Comparison of ENCODE assay signal across 8 cellular contexts in the genomic region with DNA sequence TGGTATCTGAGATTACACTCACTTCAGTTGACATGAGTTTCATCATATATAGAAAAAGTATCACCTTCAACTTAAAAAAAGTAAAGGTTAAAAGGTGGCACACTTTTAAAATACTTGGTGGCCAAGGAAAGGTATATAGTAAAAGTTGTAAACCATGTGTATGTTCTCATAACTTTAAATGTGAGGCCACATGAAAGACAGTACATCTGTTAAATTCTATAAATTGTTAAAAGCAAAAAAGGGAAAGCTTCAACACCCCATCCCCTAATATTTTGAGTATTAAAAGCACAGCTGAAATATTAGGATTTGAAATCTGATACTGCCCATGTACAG. TPM values are rescaled to one million over a fixed set of nuclear protein-coding genes. Genes with fewer than 3 reads are reported as not detected.
DNase-seq lines count a peak whose midpoint lies in the region; ATAC-seq, FAIRE-seq and TF ChIP-seq lines count a peak whose summit lies in the region.

No MANE protein-coding gene starts in this region.

- H3K4me1 ChIP-seq in transverse colon, result peaks cover 15 to 51% (median 45%) of the 10 kb centered on the region in 4 donors

- CTCF ChIA-PET in GM10248 (lab: Yijun Ruan, JAX), result interaction anchor here (1.0 to 2.4 kb wide), 6 partner anchors 9 to 487 kb away, joined by 3 to 10 read pairs (median 3); no protein-coding TSS in a partner anchor

- H3K27me3 Mint-ChIP-seq in activated T-cell treated with anti-CD3 and anti-CD28 coated beads, Interleukin-2, amount 50 U/mL, for 4 hours (ENCODE audit: low read depth), result no peaks in the 10 kb centered on the region
- H3K27me3 Mint-ChIP-seq in memory B cell, result no peaks in the 10 kb centered on the region

- no peak for DNase-seq in activated T-cell treated with anti-CD3 and anti-CD28 coated beads, Interleukin-2, amount 50 U/mL, for 4 hours
- no peak for DNase-seq in activated T-cell treated with anti-CD3 and anti-CD28 coated beads, Interleukin-2, amount 50 U/mL, for 48 hours
- DNase-seq in astrocyte of the cerebellum (ENCODE audit: low read depth) (no peak), memory B cell (ENCODE audit: low spot score in 2 of 2) (no peak), transverse colon (no peak), GM10248 (ENCODE audit: extremely low spot score) (no peak), urothelium cell line (ENCODE audit: low spot score) (no peak)
- DNase-seq in NK-92 treated with Interleukin-12 subunit alpha and Interleukin-12 subunit beta, amount 100 ng/mL, for 24 hours (lab: John Stamatoyannopoulos, UW), result no peak

- H3K27ac Mint-ChIP-seq in memory B cell, result peak overlapping the region; percentile 90

- peaks cover 43% of the 10 kb centered on the region for H3K36me3 Mint-ChIP-seq in activated T-cell treated with anti-CD3 and anti-CD28 coated beads, Interleukin-2, amount 50 U/mL, for 4 hours (ENCODE audit: insufficient read depth)
- H3K36me3 Mint-ChIP-seq in memory B cell, result peaks cover 25% of the 10 kb centered on the region

- TF ChIP-seq CTCF in astrocyte of the cerebellum (IDR thresholded peaks at IDR 0.05; ENCODE audit: low read depth, low read length, missing control alignments) (no peak), transverse colon (IDR thresholded peaks at IDR 0.05) (no peak), GM10248 (IDR thresholded peaks at IDR 0.05; ENCODE audit: control extremely low read depth, extremely low read depth, low read depth, missing control alignments) (no peak)

- H3K27ac ChIP-seq in transverse colon, result peak overlapping the region; percentile 98 to 100 (median 99)

- no peaks in the 10 kb centered on the region for H3K9me3 ChIP-seq in transverse colon

- intact Hi-C loops in transverse colon (cut with DNase I; ENCODE audit: low total_unique reads), result loop anchor here (5.0 kb wide), 1 partner anchor 62 kb away; no protein-coding TSS in a partner anchor

- POLR2A ChIA-PET in GM10248 (lab: Yijun Ruan, JAX), result interaction anchor here (0.7 to 1.1 kb wide), 2 partner anchors 120 to 351 kb away, joined by 3 to 4 read pairs; no protein-coding TSS in a partner anchor

- no peak for TF ChIP-seq POLR2A in transverse colon (IDR thresholded peaks at IDR 0.05)

- H3K4me3 Mint-ChIP-seq in activated T-cell treated with anti-CD3 and anti-CD28 coated beads, Interleukin-2, amount 50 U/mL, for 4 hours, result peak overlapping the region; percentile 95
- peak overlapping the region; percentile 80 for H3K4me3 Mint-ChIP-seq in memory B cell

- no peak for FAIRE-seq in urothelium cell line (lab: Jason Lieb, UNC)

- no peak for TF ChIP-seq EP300 in transverse colon (IDR thresholded peaks at IDR 0.05; ENCODE audit: low read depth)

- H3K4me1 Mint-ChIP-seq in activated T-cell treated with anti-CD3 and anti-CD28 coated beads, Interleukin-2, amount 50 U/mL, for 4 hours (ENCODE audit: low read depth), result peaks cover 69% of the 10 kb centered on the region
- H3K4me1 Mint-ChIP-seq in memory B cell, result peaks cover 42% of the 10 kb centered on the region

- H3K36me3 ChIP-seq in transverse colon, result peaks cover 0 to 23% (median 5%) of the 10 kb centered on the region in 4 donors

- H3K9me3 Mint-ChIP-seq in activated T-cell treated with anti-CD3 and anti-CD28 coated beads, Interleukin-2, amount 50 U/mL, for 4 hours, result no peaks in the 10 kb centered on the region
- H3K9me3 Mint-ChIP-seq in memory B cell, result no peaks in the 10 kb centered on the region

- no peak for ATAC-seq in activated T-cell treated with anti-CD3 and anti-CD28 coated beads, Interleukin-2, amount 50 U/mL, for 4 hours
- ATAC-seq in memory B cell (ENCODE audit: low read depth), result no peak

- H3K4me3 ChIP-seq in astrocyte of the cerebellum (ENCODE audit: low read depth, low read length) (peak overlapping the region; percentile 82), transverse colon (peak overlapping the region; percentile 0 to 91 (median 84))

- H3K27me3 ChIP-seq in transverse colon, result no peaks in the 10 kb centered on the region

- in situ Hi-C loops in astrocyte of the cerebellum (cut with HindIII; ENCODE audit: low sequenced_read_pairs) (loop anchor here (5.0 kb wide), 1 partner anchor 353 kb away; no protein-coding TSS in a partner anchor), transverse colon (cut with MboI; ENCODE audit: low pct_ligation_motif_present in 1 of 4, low pct_unique_long_range_greater_than_20kb in 1 of 4, low sequenced_read_pairs in 3 of 4) (loop anchor here in 2 of 4 donors (10.0 to 25.0 kb wide), 4 partner anchors 120 to 370 kb away; no protein-coding TSS in a partner anchor)

RNA-seq across cellular contexts. Expression of gene IRF2BP2, which starts 5.6 kb away (rescaled TPM):
- 10 to 100 TPM; 69.3 to 86.1 (median 75.2) TPM for total RNA-seq in activated T-cell treated with anti-CD3 and anti-CD28 coated beads, Interleukin-2, amount 50 U/mL, for 4 hours
- total RNA-seq in transverse colon, result 100 to 1,000 TPM in 1 of 4 donors, 10 to 100 TPM in 3; 82.7 to 120 (median 93.3) TPM
